1 cellular context compared by ENCODE assay signal in the genomic region with DNA sequence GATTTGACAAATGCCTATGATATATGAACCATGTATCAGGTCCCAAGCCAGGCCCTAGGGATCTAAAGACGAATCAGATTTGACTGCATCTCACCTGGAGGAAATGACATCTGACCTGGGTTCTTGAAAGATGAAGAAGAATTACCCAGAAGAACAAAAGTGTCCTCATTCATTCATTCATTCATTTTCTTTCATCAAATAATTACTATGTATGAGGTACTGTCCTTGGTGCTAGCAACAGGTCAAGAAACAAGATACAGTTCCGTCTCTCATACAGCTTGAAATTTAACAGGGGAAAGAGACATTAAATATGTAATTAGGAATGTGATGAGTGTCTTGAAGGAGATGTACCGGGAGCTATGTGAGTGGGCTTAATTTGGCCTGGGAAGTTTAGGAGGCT.
TF ChIP-seq lines count a peak whose summit lies in the region.

No MANE protein-coding gene starts in this region.

TF ChIP-seq in GM12878, 131 proteins besides CTCF, POLR2A, EP300 and RAD21:
- peak; percentile 43; the same call in 1 of the 2 replicates for TF ChIP-seq REST (IDR thresholded peaks at IDR 0.05; ENCODE audit: low read depth, low read length)
- no peak for TF ChIP-seq DPF2 (IDR thresholded peaks at IDR 0.05)
- TF ChIP-seq ZNF24 (IDR thresholded peaks at IDR 0.05), result 0 out of 2 replicates have a peak, but pooled peaks have one; percentile 33
